1 cellular context compared by ENCODE assay signal in the genomic region with DNA sequence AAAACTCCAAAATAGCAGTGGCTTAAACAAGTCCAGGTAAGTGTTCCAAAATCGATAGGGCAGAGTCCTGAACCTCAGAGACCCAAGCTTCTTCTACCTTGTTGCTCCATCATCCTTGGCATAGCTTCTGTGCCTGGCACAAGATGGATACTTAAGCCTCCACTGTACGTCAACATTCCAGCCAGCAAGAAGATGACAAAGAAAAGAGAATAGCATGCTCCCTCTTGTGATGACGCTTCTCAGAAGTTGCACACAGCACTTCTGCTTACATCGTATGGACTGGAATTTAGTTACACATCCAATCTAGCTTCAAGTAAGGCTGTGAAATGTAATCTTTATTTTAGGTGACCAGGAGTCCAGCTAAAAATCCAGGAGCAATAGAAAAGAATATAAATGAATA.
TF ChIP-seq lines count a peak whose summit lies in the region.

No MANE protein-coding gene starts in this region.

TF ChIP-seq in SK-N-SH, 30 proteins besides CTCF, POLR2A, EP300 and RAD21 (continued from another document):
- TF ChIP-seq, protein P1, sequence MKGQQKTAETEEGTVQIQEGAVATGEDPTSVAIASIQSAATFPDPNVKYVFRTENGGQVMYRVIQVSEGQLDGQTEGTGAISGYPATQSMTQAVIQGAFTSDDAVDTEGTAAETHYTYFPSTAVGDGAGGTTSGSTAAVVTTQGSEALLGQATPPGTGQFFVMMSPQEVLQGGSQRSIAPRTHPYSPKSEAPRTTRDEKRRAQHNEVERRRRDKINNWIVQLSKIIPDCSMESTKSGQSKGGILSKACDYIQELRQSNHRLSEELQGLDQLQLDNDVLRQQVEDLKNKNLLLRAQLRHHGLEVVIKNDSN (IDR thresholded peaks at IDR 0.05; ENCODE audit: borderline replicate concordance, low read depth), result no peak
- TF ChIP-seq, protein P2, sequence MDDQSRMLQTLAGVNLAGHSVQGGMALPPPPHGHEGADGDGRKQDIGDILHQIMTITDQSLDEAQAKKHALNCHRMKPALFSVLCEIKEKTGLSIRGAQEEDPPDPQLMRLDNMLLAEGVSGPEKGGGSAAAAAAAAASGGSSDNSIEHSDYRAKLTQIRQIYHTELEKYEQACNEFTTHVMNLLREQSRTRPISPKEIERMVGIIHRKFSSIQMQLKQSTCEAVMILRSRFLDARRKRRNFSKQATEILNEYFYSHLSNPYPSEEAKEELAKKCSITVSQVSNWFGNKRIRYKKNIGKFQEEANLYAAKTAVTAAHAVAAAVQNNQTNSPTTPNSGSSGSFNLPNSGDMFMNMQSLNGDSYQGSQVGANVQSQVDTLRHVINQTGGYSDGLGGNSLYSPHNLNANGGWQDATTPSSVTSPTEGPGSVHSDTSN (IDR thresholded peaks at IDR 0.05), result no peak
- TF ChIP-seq CHD2 (IDR thresholded peaks at IDR 0.05; ENCODE audit: low read length, partially characterized antibody) (no peak), EZH2phosphoT487 (IDR thresholded peaks at IDR 0.05; ENCODE audit: borderline replicate concordance, low read depth) (no peak), RCOR1 (IDR thresholded peaks at IDR 0.05; ENCODE audit: low read length) (no peak)
- TF ChIP-seq, protein P3, sequence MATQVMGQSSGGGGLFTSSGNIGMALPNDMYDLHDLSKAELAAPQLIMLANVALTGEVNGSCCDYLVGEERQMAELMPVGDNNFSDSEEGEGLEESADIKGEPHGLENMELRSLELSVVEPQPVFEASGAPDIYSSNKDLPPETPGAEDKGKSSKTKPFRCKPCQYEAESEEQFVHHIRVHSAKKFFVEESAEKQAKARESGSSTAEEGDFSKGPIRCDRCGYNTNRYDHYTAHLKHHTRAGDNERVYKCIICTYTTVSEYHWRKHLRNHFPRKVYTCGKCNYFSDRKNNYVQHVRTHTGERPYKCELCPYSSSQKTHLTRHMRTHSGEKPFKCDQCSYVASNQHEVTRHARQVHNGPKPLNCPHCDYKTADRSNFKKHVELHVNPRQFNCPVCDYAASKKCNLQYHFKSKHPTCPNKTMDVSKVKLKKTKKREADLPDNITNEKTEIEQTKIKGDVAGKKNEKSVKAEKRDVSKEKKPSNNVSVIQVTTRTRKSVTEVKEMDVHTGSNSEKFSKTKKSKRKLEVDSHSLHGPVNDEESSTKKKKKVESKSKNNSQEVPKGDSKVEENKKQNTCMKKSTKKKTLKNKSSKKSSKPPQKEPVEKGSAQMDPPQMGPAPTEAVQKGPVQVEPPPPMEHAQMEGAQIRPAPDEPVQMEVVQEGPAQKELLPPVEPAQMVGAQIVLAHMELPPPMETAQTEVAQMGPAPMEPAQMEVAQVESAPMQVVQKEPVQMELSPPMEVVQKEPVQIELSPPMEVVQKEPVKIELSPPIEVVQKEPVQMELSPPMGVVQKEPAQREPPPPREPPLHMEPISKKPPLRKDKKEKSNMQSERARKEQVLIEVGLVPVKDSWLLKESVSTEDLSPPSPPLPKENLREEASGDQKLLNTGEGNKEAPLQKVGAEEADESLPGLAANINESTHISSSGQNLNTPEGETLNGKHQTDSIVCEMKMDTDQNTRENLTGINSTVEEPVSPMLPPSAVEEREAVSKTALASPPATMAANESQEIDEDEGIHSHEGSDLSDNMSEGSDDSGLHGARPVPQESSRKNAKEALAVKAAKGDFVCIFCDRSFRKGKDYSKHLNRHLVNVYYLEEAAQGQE (IDR thresholded peaks at IDR 0.05; ENCODE audit: low read depth, low read length), result no peak
